ENCODE assay signal across 8 cellular contexts in the genomic region with DNA sequence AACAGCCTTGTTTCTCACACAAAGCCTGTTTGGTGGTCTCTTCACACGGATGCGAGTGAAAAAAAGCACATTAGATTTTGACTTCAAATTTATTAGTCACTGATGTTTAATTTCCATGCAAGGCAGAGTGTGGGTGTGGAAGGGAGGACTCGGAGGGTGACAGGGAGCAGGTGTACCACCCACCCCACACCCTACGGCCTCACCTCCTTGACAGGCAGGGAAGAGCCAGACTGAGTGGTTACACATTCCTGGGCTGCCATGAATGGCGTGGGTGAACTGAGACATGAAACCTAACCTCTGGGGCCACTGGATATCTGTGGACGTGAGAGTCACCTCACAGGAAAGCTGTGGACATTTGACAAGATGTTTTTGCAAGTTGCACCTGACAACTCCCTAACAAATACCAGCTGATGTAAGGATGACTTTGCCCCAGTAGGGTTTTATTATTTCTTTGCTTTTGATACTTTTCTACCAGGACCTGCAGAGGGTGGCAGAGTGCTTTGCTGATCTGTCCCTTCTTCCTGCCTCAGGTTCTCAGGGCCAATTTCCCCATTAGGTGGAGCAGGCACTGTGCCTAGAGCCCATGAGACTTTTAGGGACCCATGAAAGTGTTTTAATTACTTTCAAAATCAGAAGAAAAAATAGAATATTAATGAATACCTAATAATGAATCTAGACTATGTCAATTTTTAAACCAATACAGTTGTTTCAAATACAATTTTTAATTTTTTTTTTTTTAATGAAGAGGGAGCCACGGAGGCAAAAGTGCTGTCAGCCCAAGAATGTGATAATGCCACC. TPM values are rescaled to one million over a fixed set of nuclear protein-coding genes. Genes with fewer than 3 reads are reported as not detected.
A peak's percentile ranks its signal among the peaks of the same experiment; 100 is the strongest.
DNase-seq lines count a peak whose midpoint lies in the region; ATAC-seq and TF ChIP-seq lines count a peak whose summit lies in the region.

No MANE protein-coding gene starts in this region.

- DNase-seq in DMS153 (lab: John Stamatoyannopoulos, UW) (peak; percentile 54), MG63 (peak; percentile 42), WTC11 (ENCODE audit: low spot score) (peak; percentile 32), dermis blood vessel endothelial cell (peak; percentile 84), medulla oblongata (ENCODE audit: extremely low spot score) (peak; percentile 85)
- DNase-seq in stimulated activated CD8-positive, alpha-beta memory T cell treated with anti-CD3 and anti-CD28 coated beads, Interleukin-4, amount 100 ng/mL, for 48 hours = peak; percentile 55

- H3K4me3 ChIP-seq in MG63 = no peak overlapping the region

- no peaks in the 10 kb centered on the region for H3K27me3 ChIP-seq in MG63

- peaks cover 51% of the 10 kb centered on the region for H3K4me1 Mint-ChIP-seq in WTC11

- H3K27me3 Mint-ChIP-seq in WTC11 (ENCODE audit: low read depth) = peaks cover 2% of the 10 kb centered on the region; the same call in 1 of the 2 replicates

- no peak overlapping the region for H3K27ac Mint-ChIP-seq in WTC11

- CTCF ChIA-PET in WTC11 (lab: Charles Lee) = interaction anchor here (0.7 to 3.2 kb wide), 6 partner anchors 15 to 174 kb away, joined by 3 to 25 read pairs (median 7); no protein-coding TSS in a partner anchor

- ATAC-seq in GM21390 (IDR thresholded peaks at IDR 0.05; ENCODE audit: unreplicated experiment) (peak; percentile 61), WTC11 (peak; percentile 79), GM21528 (IDR thresholded peaks at IDR 0.05; ENCODE audit: low FRiP score, unreplicated experiment) (no peak)

- peaks cover 44% of the 10 kb centered on the region for H3K9me3 Mint-ChIP-seq in WTC11

- POLR2A ChIA-PET in WTC11 (lab: Charles Lee) = no interaction called here

- H3K36me3 ChIP-seq in MG63 = no peaks in the 10 kb centered on the region

- H3K36me3 Mint-ChIP-seq in WTC11 = peaks cover 31% of the 10 kb centered on the region

- no peak for TF ChIP-seq CTCF in WTC11 (IDR thresholded peaks at IDR 0.05)

- H3K4me3 Mint-ChIP-seq in WTC11 = no peak overlapping the region

- no peaks in the 10 kb centered on the region for H3K9me3 ChIP-seq in MG63

TF ChIP-seq in WTC11, 78 proteins besides CTCF, POLR2A, EP300 and RAD21:
- 0 out of 2 replicates have a peak, but pooled peaks have one; percentile 38 for TF ChIP-seq GABPB1 (CRISPR knock-in tag; IDR thresholded peaks at IDR 0.05)
- TF ChIP-seq TEAD1 (CRISPR knock-in tag; IDR thresholded peaks at IDR 0.05) = no peak
- no peak for TF ChIP-seq ZNF512 (CRISPR knock-in tag; IDR thresholded peaks at IDR 0.05; ENCODE audit: borderline replicate concordance)
- TF ChIP-seq HMGXB4 (CRISPR knock-in tag; IDR thresholded peaks at IDR 0.05) = no peak
- no peak for TF ChIP-seq NR3C1 (CRISPR knock-in tag; conservative IDR thresholded peaks at IDR 0.05; ENCODE audit: low read depth)
- TF ChIP-seq ATF6 (CRISPR knock-in tag; IDR thresholded peaks at IDR 0.05) = no peak
- TF ChIP-seq, protein P1, sequence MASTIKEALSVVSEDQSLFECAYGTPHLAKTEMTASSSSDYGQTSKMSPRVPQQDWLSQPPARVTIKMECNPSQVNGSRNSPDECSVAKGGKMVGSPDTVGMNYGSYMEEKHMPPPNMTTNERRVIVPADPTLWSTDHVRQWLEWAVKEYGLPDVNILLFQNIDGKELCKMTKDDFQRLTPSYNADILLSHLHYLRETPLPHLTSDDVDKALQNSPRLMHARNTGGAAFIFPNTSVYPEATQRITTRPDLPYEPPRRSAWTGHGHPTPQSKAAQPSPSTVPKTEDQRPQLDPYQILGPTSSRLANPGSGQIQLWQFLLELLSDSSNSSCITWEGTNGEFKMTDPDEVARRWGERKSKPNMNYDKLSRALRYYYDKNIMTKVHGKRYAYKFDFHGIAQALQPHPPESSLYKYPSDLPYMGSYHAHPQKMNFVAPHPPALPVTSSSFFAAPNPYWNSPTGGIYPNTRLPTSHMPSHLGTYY (CRISPR knock-in tag; IDR thresholded peaks at IDR 0.05) = no peak
TF ChIP-seq in WTC11: peak in this region for 1.

RNA-seq across cellular contexts. Expression of gene CYSLTR2, which starts 58.2 kb away (rescaled TPM):
- total RNA-seq in MG63 (2014; rRNA removed; shearing (Covaris generic); ENCODE audit: low replicate concordance) = not detected in 2 replicates
- total RNA-seq in WTC11 (2021) = 0.14 TPM in 1 of 3 replicates, not detected in the others
- not detected in 2 replicates for total RNA-seq in dermis blood vessel endothelial cell

Comparison
In these comparisons a context has a peak if more than half of its experiments do, and no peak if none do; other contexts are left out.
1. DNase-seq: peak in every context shown above with its lines; median percentile 85 in medulla oblongata; 84 in dermis blood vessel endothelial cell; 55 in stimulated activated CD8-positive, alpha-beta memory T cell treated with anti-CD3 and anti-CD28 coated beads, Interleukin-4, amount 100 ng/mL, for 48 hours; 54 in DMS153; 42 in MG63; 32 in WTC11.